ENCODE assay signal across 12 cellular contexts in the genomic region with DNA sequence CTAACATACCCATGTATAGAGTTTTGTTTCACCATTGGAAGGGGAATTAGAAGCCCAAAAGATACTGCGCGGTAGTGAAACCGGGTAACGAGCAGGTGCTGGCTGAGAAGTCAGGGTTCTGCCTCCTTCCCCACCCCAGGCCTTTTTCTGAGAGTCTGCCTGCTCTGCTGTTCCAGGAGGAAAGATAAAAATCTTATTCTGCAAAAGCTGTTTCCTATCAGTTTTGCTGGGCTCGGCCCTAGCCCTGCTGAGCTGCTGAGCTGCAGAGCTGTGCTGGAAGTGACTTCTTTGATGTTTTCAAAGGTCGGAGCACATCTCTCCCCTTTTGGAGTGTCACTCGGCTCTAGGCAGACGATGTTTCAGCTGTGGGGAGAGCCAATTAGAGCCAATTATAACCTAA. TPM values are rescaled to one million over a fixed set of nuclear protein-coding genes. Genes with fewer than 3 reads are reported as not detected.
"Had no signal": no experiment of that assay in that cellular context is flagged by ENCODE, and none has a peak within 500 bp of the region (broad histone marks: within the 10 kb centered on the region; RNA-seq: fewer than 3 reads in every experiment).

No MANE protein-coding gene starts in this region.

- H3K4me1 ChIP-seq: HAP-1 had no signal

- H3K36me3 Mint-ChIP-seq: IgD-negative memory B cell had no signal

- DNase-seq: GM23248, GOT3, H7, HFFc6, KBM-7 had no signal

- ATAC-seq: HCT116, HepG2 had no signal

- H3K27ac ChIP-seq: GM23248, HL-60 had no signal

- H2AFZ ChIP-seq: GM23248 had no signal

- H3K27ac Mint-ChIP-seq: HFFc6, IgD-negative memory B cell had no signal

- H3K9ac ChIP-seq: GM23248 had no signal

- H3K4me3 ChIP-seq: GM23248, HAP-1 had no signal

- H3K9me3 ChIP-seq: HAP-1 had no signal

- H3K36me3 ChIP-seq: HAP-1 had no signal

- H3K4me3 Mint-ChIP-seq: HFFc6, IgD-negative memory B cell had no signal

RNA-seq across cellular contexts. Expression of a gene that starts 59.5 kb away (rescaled TPM):
- total RNA-seq: GM23248, H4, H7, HepG2, HFFc6, HT1080 had no signal
- polyA plus RNA-seq: GM23248, HepG2, IgD-negative memory B cell had no signal
